In the genomic region with DNA sequence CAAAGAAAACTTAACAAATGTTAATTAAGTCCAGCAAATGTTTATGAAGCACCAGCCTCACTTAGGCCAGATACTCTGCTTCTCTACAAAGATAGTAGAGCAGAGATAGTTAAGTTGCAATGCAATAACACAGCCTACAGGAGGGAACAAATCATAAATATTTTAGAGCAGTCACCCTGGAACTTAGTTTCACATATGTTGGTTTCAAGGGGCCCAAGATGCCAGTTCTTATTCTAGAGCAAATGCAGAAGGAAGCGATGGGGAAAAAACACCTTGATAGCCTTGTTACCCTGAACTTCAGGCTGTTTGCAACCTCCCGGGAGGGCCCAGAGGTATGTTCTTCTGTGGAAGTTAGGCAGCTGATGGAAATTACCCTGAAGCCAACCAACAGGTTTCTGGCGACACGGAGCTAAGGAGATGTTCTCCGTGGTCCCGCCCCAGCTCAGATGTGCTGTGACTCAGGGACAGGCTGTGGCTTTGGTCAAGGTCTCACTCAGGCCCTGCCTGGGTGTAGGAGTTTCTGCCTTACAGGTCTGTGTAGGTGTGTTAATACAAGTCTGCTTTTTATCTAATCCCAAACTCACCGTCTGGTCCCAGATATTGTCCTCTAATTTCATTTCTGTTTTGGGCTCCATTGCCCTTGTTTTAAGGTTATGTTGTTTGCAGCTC, we compare ENCODE assay signal across 1 cellular context.
TF ChIP-seq lines count a peak whose summit lies in the region.

No MANE protein-coding gene starts in this region.

TF ChIP-seq in K562, 482 proteins besides CTCF, POLR2A, EP300 and RAD21 (continued from another document):
- TF ChIP-seq, protein P1, sequence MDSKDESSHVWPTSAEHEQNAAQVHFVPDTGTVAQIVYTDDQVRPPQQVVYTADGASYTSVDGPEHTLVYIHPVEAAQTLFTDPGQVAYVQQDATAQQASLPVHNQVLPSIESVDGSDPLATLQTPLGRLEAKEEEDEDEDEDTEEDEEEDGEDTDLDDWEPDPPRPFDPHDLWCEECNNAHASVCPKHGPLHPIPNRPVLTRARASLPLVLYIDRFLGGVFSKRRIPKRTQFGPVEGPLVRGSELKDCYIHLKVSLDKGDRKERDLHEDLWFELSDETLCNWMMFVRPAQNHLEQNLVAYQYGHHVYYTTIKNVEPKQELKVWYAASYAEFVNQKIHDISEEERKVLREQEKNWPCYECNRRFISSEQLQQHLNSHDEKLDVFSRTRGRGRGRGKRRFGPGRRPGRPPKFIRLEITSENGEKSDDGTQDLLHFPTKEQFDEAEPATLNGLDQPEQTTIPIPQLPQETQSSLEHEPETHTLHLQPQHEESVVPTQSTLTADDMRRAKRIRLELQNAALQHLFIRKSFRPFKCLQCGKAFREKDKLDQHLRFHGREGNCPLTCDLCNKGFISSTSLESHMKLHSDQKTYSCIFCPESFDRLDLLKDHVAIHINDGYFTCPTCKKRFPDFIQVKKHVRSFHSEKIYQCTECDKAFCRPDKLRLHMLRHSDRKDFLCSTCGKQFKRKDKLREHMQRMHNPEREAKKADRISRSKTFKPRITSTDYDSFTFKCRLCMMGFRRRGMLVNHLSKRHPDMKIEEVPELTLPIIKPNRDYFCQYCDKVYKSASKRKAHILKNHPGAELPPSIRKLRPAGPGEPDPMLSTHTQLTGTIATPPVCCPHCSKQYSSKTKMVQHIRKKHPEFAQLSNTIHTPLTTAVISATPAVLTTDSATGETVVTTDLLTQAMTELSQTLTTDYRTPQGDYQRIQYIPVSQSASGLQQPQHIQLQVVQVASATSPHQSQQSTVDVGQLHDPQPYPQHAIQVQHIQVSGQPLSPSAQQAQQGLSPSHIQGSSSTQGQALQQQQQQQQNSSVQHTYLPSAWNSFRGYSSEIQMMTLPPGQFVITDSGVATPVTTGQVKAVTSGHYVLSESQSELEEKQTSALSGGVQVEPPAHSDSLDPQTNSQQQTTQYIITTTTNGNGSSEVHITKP (IDR thresholded peaks at IDR 0.05; ENCODE audit: partially characterized antibody), result no peak
- TF ChIP-seq, protein P2, sequence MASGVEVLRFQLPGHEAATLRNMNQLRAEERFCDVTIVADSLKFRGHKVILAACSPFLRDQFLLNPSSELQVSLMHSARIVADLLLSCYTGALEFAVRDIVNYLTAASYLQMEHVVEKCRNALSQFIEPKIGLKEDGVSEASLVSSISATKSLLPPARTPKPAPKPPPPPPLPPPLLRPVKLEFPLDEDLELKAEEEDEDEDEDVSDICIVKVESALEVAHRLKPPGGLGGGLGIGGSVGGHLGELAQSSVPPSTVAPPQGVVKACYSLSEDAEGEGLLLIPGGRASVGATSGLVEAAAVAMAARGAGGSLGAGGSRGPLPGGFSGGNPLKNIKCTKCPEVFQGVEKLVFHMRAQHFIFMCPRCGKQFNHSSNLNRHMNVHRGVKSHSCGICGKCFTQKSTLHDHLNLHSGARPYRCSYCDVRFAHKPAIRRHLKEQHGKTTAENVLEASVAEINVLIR (CRISPR knock-in tag; IDR thresholded peaks at IDR 0.05), result no peak
TF ChIP-seq in K562: peak in this region for 3.
